ENCODE assay signal across 17 cellular contexts in the genomic region with DNA sequence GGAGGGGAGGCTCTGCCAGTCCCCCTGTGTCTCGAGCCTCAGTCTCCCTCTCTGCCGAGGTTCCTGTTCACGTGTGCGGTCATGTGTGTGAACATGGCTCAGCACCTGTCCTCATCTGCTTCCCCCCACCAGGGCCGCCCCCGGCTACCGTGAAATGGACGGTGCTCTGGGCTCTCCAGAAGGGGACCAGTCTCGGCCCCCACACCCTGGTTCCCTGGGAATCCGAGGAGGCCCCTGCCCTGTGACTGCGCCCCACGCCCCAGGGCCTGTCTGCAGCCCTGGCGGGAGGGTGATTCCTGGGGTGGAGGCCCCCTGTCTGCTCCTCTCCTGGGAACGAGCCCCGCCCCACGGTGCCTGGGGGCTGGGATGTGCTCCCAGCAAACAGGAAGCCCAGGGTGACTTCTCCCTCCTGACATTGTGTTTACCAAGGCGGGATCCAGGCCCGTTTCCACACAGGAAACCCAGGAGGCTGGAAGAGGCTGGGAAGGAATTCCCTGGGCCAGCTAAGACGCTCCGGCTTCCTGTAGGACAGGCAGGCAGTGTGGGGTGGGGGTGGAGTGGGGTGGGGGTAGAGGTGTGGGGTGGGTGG. TPM values are rescaled to one million over a fixed set of nuclear protein-coding genes. Genes with fewer than 3 reads are reported as not detected.
DNase-seq lines count a peak whose midpoint lies in the region; ATAC-seq and TF ChIP-seq lines count a peak whose summit lies in the region.
"Had no signal": no experiment of that assay in that cellular context is flagged by ENCODE, and none has a peak within 500 bp of the region (broad histone marks: within the 10 kb centered on the region; RNA-seq: fewer than 3 reads in every experiment).

No MANE protein-coding gene starts in this region.

- TF ChIP-seq CTCF in GM13977 (IDR thresholded peaks at IDR 0.05; ENCODE audit: extremely low read depth, insufficient read depth, missing control alignments) (no peak), gastroesophageal sphincter (IDR thresholded peaks at IDR 0.05) (no peak), Caco-2 (IDR thresholded peaks at IDR 0.05; ENCODE audit: insufficient read depth in 1 of 2, low read depth in 1 of 2, low read length in 1 of 2, severe bottlenecking in 1 of 2, unreplicated experiment in 1 of 2) (no peak)

- H4K5ac ChIP-seq in mesendoderm (ENCODE audit: low read length): no peak overlapping the region

- H3K9me3 ChIP-seq in gastroesophageal sphincter: no peaks in the 10 kb centered on the region
- no peaks in the 10 kb centered on the region for H3K9me3 ChIP-seq in Caco-2
- H3K9me3 ChIP-seq: neutrophil had no signal

- no peak overlapping the region for H3K4me3 ChIP-seq in gastroesophageal sphincter
- H3K4me3 ChIP-seq in mesendoderm (ENCODE audit: low read length): no peak overlapping the region
- no peak overlapping the region for H3K4me3 ChIP-seq in Caco-2 (ENCODE audit: low read depth, low read length)

- POLR2A ChIA-PET in Caco-2 (lab: Charles Lee): no interaction called here

- H3K56ac ChIP-seq in mesendoderm (ENCODE audit: low read length): peak overlapping the region; percentile 60

- TF ChIP-seq EP300 in gastroesophageal sphincter (IDR thresholded peaks at IDR 0.05): no peak

- in situ Hi-C loops in GM13977 (cut with MboI; ENCODE audit: low pct_unique_long_range_greater_than_20kb, low sequenced_read_pairs, unreplicated experiment): no loop called here

- CTCF ChIA-PET in Caco-2 (lab: Charles Lee): no interaction called here

- intact Hi-C loops in Caco-2 (cut with micrococcal nuclease; ENCODE audit: unreplicated experiment): no loop called here

- H3K27me3 ChIP-seq in gastroesophageal sphincter: peaks cover 46% of the 10 kb centered on the region
- no peaks in the 10 kb centered on the region for H3K27me3 ChIP-seq in mesendoderm (ENCODE audit: insufficient read depth, low read length, poor library complexity)
- no peaks in the 10 kb centered on the region for H3K27me3 ChIP-seq in Caco-2 (replicated peaks; ENCODE audit: control insufficient read depth, insufficient read depth, low read length)
- H3K27me3 ChIP-seq: neutrophil had no signal

- H3K27ac ChIP-seq in gastroesophageal sphincter (peak overlapping the region in 3 of 4 donors; percentile 10 to 19 (median 11)), mesendoderm (ENCODE audit: low read depth, low read length) (no peak overlapping the region)
- H3K27ac ChIP-seq: neutrophil had no signal

- no peaks in the 10 kb centered on the region for H3K9me3 Mint-ChIP-seq in Caco-2 (ENCODE audit: unreplicated experiment)
- H3K9me3 Mint-ChIP-seq: activated naive CD8-positive, alpha-beta T cell treated with anti-CD3 and anti-CD28 coated beads for 36 hours; CD8-positive, alpha-beta memory T cell; stimulated activated naive CD8-positive, alpha-beta T cell treated with anti-CD3 and anti-CD28 coated beads, Interleukin-15, Interleukin-2, amounts not matched to agents 100 ng/mL and 50 ng/mL, for 24 hours had no signal

- H3K4me1 ChIP-seq in gastroesophageal sphincter (peaks cover 0 to 7% (median 0%) of the 10 kb centered on the region in 3 donors), mesendoderm (ENCODE audit: control insufficient read depth, low read depth, low read length) (no peaks in the 10 kb centered on the region), Caco-2 (no peaks in the 10 kb centered on the region)

- H2AK5ac ChIP-seq in mesendoderm (ENCODE audit: low read length): no peak overlapping the region

- no peak overlapping the region for H2BK120ac ChIP-seq in mesendoderm (ENCODE audit: low read depth, low read length)

- H3K79me2 ChIP-seq in mesendoderm (ENCODE audit: control insufficient read depth, insufficient read depth, low read length): no peaks in the 10 kb centered on the region

- BruUV-seq in Caco-2 (replicated peaks; lab: Mats Ljungman, UMichigan): no TSS peak

- DNase-seq in GM13977 (ENCODE audit: low spot score) (peak; percentile 33), HT1080 (ENCODE audit: low read depth) (peak; percentile 28), mesendoderm (peak; percentile 66), Caco-2 (no peak), NCI-H1092 treated with DMSO at 0.1 percent for 48 hours (lab: John Stamatoyannopoulos, UW) (no peak), Ammon's horn (ENCODE audit: low spot score) (no peak)
- DNase-seq: activated naive CD8-positive, alpha-beta T cell treated with anti-CD3 and anti-CD28 coated beads for 36 hours; activated T-cell treated with anti-CD3 and anti-CD28 coated beads, Interleukin-2, amount 50 U/mL, for 1 hour; CD8-positive, alpha-beta memory T cell; central memory CD4-positive, alpha-beta T cell; HCEC 1CT; NCI-H2107; OCI-M1 had no signal

- WGBS in gastroesophageal sphincter (ENCODE audit: low coverage in 1 of 2), 2 donors: 60 to 85% methylated on average over 1 to 4 of the region's 20 CpGs
- WGBS in mesendoderm (ENCODE audit: extremely low coverage, insufficient coverage, low lambda C conversion rate): no CpG with 5 or more reads among the region's 20 CpGs

- H3K23ac ChIP-seq in mesendoderm (ENCODE audit: low read length): no peak overlapping the region

- H2BK15ac ChIP-seq in mesendoderm (replicated peaks; ENCODE audit: low read depth): no peak overlapping the region

- no peak overlapping the region for H3K18ac ChIP-seq in mesendoderm (ENCODE audit: low read length)

- H3K27me3 Mint-ChIP-seq in Caco-2 (ENCODE audit: insufficient read depth, unreplicated experiment): peaks cover 2% of the 10 kb centered on the region
- H3K27me3 Mint-ChIP-seq: activated naive CD8-positive, alpha-beta T cell treated with anti-CD3 and anti-CD28 coated beads for 36 hours; stimulated activated naive CD8-positive, alpha-beta T cell treated with anti-CD3 and anti-CD28 coated beads, Interleukin-15, Interleukin-2, amounts not matched to agents 100 ng/mL and 50 ng/mL, for 24 hours had no signal

- H4K8ac ChIP-seq in mesendoderm (ENCODE audit: low read depth, low read length): no peak overlapping the region

- no peak for TF ChIP-seq POLR2A in gastroesophageal sphincter (IDR thresholded peaks at IDR 0.05)

- H3K9ac ChIP-seq in mesendoderm (ENCODE audit: low read length): no peak overlapping the region

- no peaks in the 10 kb centered on the region for H3K4me1 Mint-ChIP-seq in Caco-2 (ENCODE audit: low read depth, unreplicated experiment)
- H3K4me1 Mint-ChIP-seq: activated naive CD8-positive, alpha-beta T cell treated with anti-CD3 and anti-CD28 coated beads for 36 hours; CD8-positive, alpha-beta memory T cell had no signal

- ATAC-seq in gastroesophageal sphincter: no peak
- no peak for ATAC-seq in GM21526 (IDR thresholded peaks at IDR 0.05; ENCODE audit: low FRiP score, unreplicated experiment)

- H3K27ac Mint-ChIP-seq in Caco-2 (ENCODE audit: unreplicated experiment): no peak overlapping the region
- H3K27ac Mint-ChIP-seq: activated naive CD8-positive, alpha-beta T cell treated with anti-CD3 and anti-CD28 coated beads for 36 hours; stimulated activated naive CD8-positive, alpha-beta T cell treated with anti-CD3 and anti-CD28 coated beads, Interleukin-15, Interleukin-2, amounts not matched to agents 100 ng/mL and 50 ng/mL, for 24 hours had no signal

- no peak overlapping the region for H3K4me3 Mint-ChIP-seq in Caco-2 (ENCODE audit: unreplicated experiment)
- H3K4me3 Mint-ChIP-seq: activated naive CD8-positive, alpha-beta T cell treated with anti-CD3 and anti-CD28 coated beads for 36 hours; CD8-positive, alpha-beta memory T cell; stimulated activated naive CD8-positive, alpha-beta T cell treated with anti-CD3 and anti-CD28 coated beads, Interleukin-15, Interleukin-2, amounts not matched to agents 100 ng/mL and 50 ng/mL, for 24 hours had no signal

- no peaks in the 10 kb centered on the region for H3K79me1 ChIP-seq in mesendoderm (ENCODE audit: low read length)

- H3K4ac ChIP-seq in mesendoderm (ENCODE audit: low read depth, low read length): no peak overlapping the region

- H3K4me2 ChIP-seq in mesendoderm (ENCODE audit: low read length): no peak overlapping the region

- no peak overlapping the region for H2BK5ac ChIP-seq in mesendoderm (ENCODE audit: low read length)

- H3K36me3 ChIP-seq in gastroesophageal sphincter (no peaks in the 10 kb centered on the region), mesendoderm (ENCODE audit: control insufficient read depth, insufficient read depth, low read length) (no peaks in the 10 kb centered on the region), Caco-2 (ENCODE audit: control insufficient read depth, insufficient read depth, low read length) (no peaks in the 10 kb centered on the region)
- H3K36me3 ChIP-seq: neutrophil had no signal

- peaks cover 6% of the 10 kb centered on the region for H3K36me3 Mint-ChIP-seq in Caco-2 (ENCODE audit: insufficient read depth, unreplicated experiment)
- H3K36me3 Mint-ChIP-seq: activated naive CD8-positive, alpha-beta T cell treated with anti-CD3 and anti-CD28 coated beads for 36 hours; CD8-positive, alpha-beta memory T cell had no signal

RNA-seq across cellular contexts. Expression of a gene that starts 46.6 kb away (rescaled TPM):
- 0.90 and 1.4 TPM in 2 replicates for total RNA-seq in HT1080 (2014; rRNA removed; shearing (Covaris generic))
- 0.12 and 0.24 TPM in 2 replicates for polyA plus RNA-seq in HT1080 (2015; cell fraction: cytosol; rRNA removed)
- 0.41 and 0.48 TPM in 2 replicates for polyA plus RNA-seq in HT1080 (2015; cell fraction: nucleus; rRNA removed)
- total RNA-seq in gastroesophageal sphincter: 1 to 10 TPM; 2.2 to 6.9 (median 2.9) TPM
- 6.3 TPM for polyA plus RNA-seq in mesendoderm (2013, experiment 1 of 2)
- polyA plus RNA-seq in mesendoderm (2013, experiment 2 of 2): 6.3 TPM
- total RNA-seq in Caco-2 (2022): 4.2 and 5.5 TPM in 2 replicates
- polyA plus RNA-seq: CD8-positive, alpha-beta memory T cell had no signal

Comparison
In these comparisons a context has a peak if more than half of its experiments do, and no peak if none do; other contexts are left out.
1. DNase-seq: peak in GM13977 (single experiment), HT1080 (single experiment) and mesendoderm (single experiment); none in Caco-2 (0 of 2), NCI-H1092 treated with DMSO at 0.1 percent for 48 hours (single experiment) and Ammon's horn (single experiment).